ENCODE assay signal across 1 cellular context in genomic region chr1:160438935-160439334, GRCh38.
TF ChIP-seq lines count a peak whose summit lies in the region.

No MANE protein-coding gene starts in this region.

TF ChIP-seq in WTC11, 78 proteins besides CTCF, POLR2A, EP300 and RAD21 (continued from another document):
- TF ChIP-seq HMGXB4 (CRISPR knock-in tag; IDR thresholded peaks at IDR 0.05) (no peak), KAT7 (CRISPR knock-in tag; IDR thresholded peaks at IDR 0.05; ENCODE audit: borderline replicate concordance) (no peak), USF1 (CRISPR knock-in tag; IDR thresholded peaks at IDR 0.05) (no peak)
